ENCODE assay signal across 1 cellular context in the genomic region with DNA sequence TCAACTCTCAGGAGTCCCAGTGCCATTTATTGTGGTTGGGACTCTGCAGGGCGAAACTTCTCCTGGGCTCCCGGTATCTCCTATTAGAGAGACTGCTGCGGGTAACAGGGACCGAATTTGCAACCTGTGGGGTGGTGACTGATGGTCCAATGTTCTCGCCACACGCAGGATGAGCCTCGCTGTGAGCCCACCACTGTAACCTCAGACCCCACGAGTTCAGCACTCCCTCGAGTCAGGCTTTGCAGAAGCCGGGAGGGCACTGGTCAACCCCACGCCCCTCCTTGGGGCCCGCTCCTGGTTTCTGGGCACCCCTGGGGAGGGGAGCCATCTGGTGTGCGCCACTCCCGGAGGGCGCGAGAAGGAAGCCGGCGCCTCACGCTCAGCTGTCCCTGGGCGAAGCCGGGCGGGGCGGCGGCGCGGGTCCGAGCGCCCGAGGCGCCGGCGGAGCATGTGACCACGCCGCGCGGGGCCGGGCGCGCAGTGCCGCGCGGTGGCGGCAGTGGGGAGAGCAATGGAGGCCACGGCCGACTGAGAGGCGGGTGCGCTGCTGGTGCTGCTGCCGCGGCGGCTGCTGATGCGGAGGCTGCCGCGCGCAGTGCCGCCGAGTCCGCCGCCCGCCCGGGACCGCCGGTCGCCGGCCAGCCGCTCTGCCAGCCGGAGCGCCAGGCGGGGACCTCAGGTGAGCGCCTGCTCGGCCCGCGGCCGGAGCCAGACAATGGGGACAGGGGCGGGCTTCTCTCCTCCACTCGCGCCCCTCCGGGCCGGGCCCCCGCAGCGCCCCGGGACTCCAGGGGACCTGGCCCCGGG.
TF ChIP-seq lines count a peak whose summit lies in the region.

No MANE protein-coding gene starts in this region.

TF ChIP-seq in K562, 482 proteins besides CTCF, POLR2A, EP300 and RAD21 (continued from another document):
- TF ChIP-seq ZNF384 (IDR thresholded peaks at IDR 0.05; ENCODE audit: low read depth, low read length) = no peak
- TF ChIP-seq KLF1 (tag; IDR thresholded peaks at IDR 0.05) = no peak
